ENCODE assay signal across 11 cellular contexts in the genomic region with DNA sequence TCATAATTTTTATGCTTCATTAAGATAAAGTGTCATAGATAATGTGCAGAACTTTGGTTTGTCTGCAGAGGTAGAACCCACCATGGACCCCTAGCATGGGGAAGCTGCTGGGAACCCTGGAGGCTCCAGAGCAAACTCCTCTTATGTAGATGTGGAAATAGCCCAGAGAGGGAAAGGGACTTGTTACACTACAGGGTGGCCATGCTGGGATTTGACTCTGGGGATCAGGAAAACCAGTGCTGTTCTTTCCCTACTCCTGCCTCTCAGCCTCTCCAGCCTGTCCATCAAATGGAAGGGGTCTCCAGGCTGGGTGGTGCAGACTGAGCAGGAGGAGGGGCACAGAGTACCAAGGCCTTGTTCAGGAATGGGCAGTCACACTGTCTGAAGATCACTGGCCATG. TPM values are rescaled to one million over a fixed set of nuclear protein-coding genes. Genes with fewer than 3 reads are reported as not detected.
DNase-seq lines count a peak whose midpoint lies in the region; ATAC-seq and TF ChIP-seq lines count a peak whose summit lies in the region.
"Had no signal": no experiment of that assay in that cellular context is flagged by ENCODE, and none has a peak within 500 bp of the region (broad histone marks: within the 10 kb centered on the region; RNA-seq: fewer than 3 reads in every experiment).

No MANE protein-coding gene starts in this region.

- no peak for DNase-seq in MCF 10A (ENCODE audit: unreplicated experiment)
- DNase-seq in breast epithelium (ENCODE audit: low spot score in 2 of 2) = no peak
- DNase-seq in coronary artery (ENCODE audit: low spot score) = peak; percentile 54
- DNase-seq in osteoblast (ENCODE audit: insufficient read length, low spot score, missing footprints) = peak; percentile 43
- DNase-seq in aorta = no peak
- no peak for DNase-seq in stomach
- DNase-seq in GM23338 (ENCODE audit: low spot score) = no peak
- no peak for DNase-seq in stimulated activated CD4-positive, alpha-beta T cell treated with anti-CD3 and anti-CD28 coated beads, Interleukin-12 subunit alpha, Interleukin-12 subunit beta, amount 100 ng/mL, for 4 hours
- DNase-seq: CD8-positive, alpha-beta memory T cell had no signal

- no peak for TF ChIP-seq POLR2A in breast epithelium (IDR thresholded peaks at IDR 0.05)
- TF ChIP-seq POLR2A in stomach (IDR thresholded peaks at IDR 0.05) = no peak

- H2AFZ ChIP-seq in osteoblast (ENCODE audit: low read length) = no peak overlapping the region
- H2AFZ ChIP-seq in GM23338 = no peak overlapping the region

- ATAC-seq in aorta (ENCODE audit: low FRiP score) (peak; percentile 15), GM23338 (no peak)

- H3K4me3 ChIP-seq in breast epithelium = no peak overlapping the region
- H3K4me3 ChIP-seq in coronary artery = no peak overlapping the region
- H3K4me3 ChIP-seq in osteoblast (ENCODE audit: insufficient read depth, low read length) = no peak overlapping the region
- H3K4me3 ChIP-seq in aorta (ENCODE audit: low read length in 2 of 2) = no peak overlapping the region
- no peak overlapping the region for H3K4me3 ChIP-seq in stomach
- no peak overlapping the region for H3K4me3 ChIP-seq in GM23338

- TF ChIP-seq CTCF in MCF 10A (IDR thresholded peaks at IDR 0.05; ENCODE audit: unreplicated experiment) = no peak
- TF ChIP-seq CTCF in breast epithelium (IDR thresholded peaks at IDR 0.05) = no peak
- TF ChIP-seq CTCF in coronary artery (IDR thresholded peaks at IDR 0.05) = no peak
- no peak for TF ChIP-seq CTCF in osteoblast (IDR thresholded peaks at IDR 0.05; ENCODE audit: extremely low read depth, low read depth, low read length)
- TF ChIP-seq CTCF in stomach (IDR thresholded peaks at IDR 0.05) = no peak
- TF ChIP-seq CTCF in GM23338 (conservative IDR thresholded peaks at IDR 0.05; ENCODE audit: low read depth in 2 of 2) = no peak

- H3K4me3 Mint-ChIP-seq in MCF 10A (ENCODE audit: unreplicated experiment) (no peak overlapping the region), GM23338 (no peak overlapping the region)
- H3K4me3 Mint-ChIP-seq: CD8-positive, alpha-beta memory T cell; IgD-negative memory B cell had no signal

- no peak for TF ChIP-seq EP300 in stomach (IDR thresholded peaks at IDR 0.05)

- H3K27ac ChIP-seq in breast epithelium (no peak overlapping the region), coronary artery (peak overlapping the region in 1 of 2 donors; percentile 13), osteoblast (ENCODE audit: low read depth, low read length) (no peak overlapping the region), aorta (ENCODE audit: low read depth in 1 of 2, low read length in 2 of 2) (no peak overlapping the region), stomach (no peak overlapping the region), GM23338 (ENCODE audit: low read depth) (no peak overlapping the region)
- H3K27ac ChIP-seq: 22Rv1 had no signal

- no peaks in the 10 kb centered on the region for H3K36me3 ChIP-seq in breast epithelium
- no peaks in the 10 kb centered on the region for H3K36me3 ChIP-seq in osteoblast (ENCODE audit: insufficient read depth, low read length)
- no peaks in the 10 kb centered on the region for H3K36me3 ChIP-seq in aorta (ENCODE audit: control insufficient read depth in 1 of 2, insufficient read depth in 2 of 2, low read length in 1 of 2)
- H3K36me3 ChIP-seq in stomach = no peaks in the 10 kb centered on the region
- H3K36me3 ChIP-seq in GM23338 (ENCODE audit: insufficient read depth) = no peaks in the 10 kb centered on the region

- no TSS peak for BruUV-seq in MCF 10A (replicated peaks; lab: Mats Ljungman, UMichigan)

- H3K9me3 Mint-ChIP-seq in MCF 10A (ENCODE audit: unreplicated experiment) (peaks cover 7% of the 10 kb centered on the region), GM23338 (peaks cover 5% of the 10 kb centered on the region)

- no peaks in the 10 kb centered on the region for H3K27me3 Mint-ChIP-seq in MCF 10A (ENCODE audit: insufficient read depth, unreplicated experiment)
- peaks cover 3% of the 10 kb centered on the region for H3K27me3 Mint-ChIP-seq in GM23338 (ENCODE audit: insufficient read depth, low read depth, poor library complexity)
- H3K27me3 Mint-ChIP-seq: IgD-negative memory B cell had no signal

- H3K27ac Mint-ChIP-seq in MCF 10A (ENCODE audit: low read depth, unreplicated experiment) (peak overlapping the region; percentile 70), GM23338 (no peak overlapping the region)
- H3K27ac Mint-ChIP-seq: CD8-positive, alpha-beta memory T cell; IgD-negative memory B cell had no signal

- H3K4me1 ChIP-seq in breast epithelium (no peaks in the 10 kb centered on the region), osteoblast (ENCODE audit: insufficient read depth, low read length) (no peaks in the 10 kb centered on the region), aorta (ENCODE audit: control insufficient read depth in 1 of 2, insufficient read depth in 2 of 2, low read length in 2 of 2) (no peaks in the 10 kb centered on the region), stomach (no peaks in the 10 kb centered on the region), GM23338 (ENCODE audit: insufficient read depth) (no peaks in the 10 kb centered on the region)

- CTCF ChIA-PET in MCF 10A (lab: Yijun Ruan, JAX) = no interaction called here

- H3K4me1 Mint-ChIP-seq in MCF 10A (ENCODE audit: insufficient read depth, unreplicated experiment) = peaks cover 15% of the 10 kb centered on the region
- no peaks in the 10 kb centered on the region for H3K4me1 Mint-ChIP-seq in GM23338
- H3K4me1 Mint-ChIP-seq: CD8-positive, alpha-beta memory T cell; IgD-negative memory B cell had no signal

- H3K27me3 ChIP-seq in breast epithelium (no peaks in the 10 kb centered on the region), osteoblast (ENCODE audit: insufficient read depth, low read length) (no peaks in the 10 kb centered on the region), aorta (ENCODE audit: control insufficient read depth in 1 of 2, insufficient read depth in 2 of 2, low read length in 1 of 2) (no peaks in the 10 kb centered on the region), stomach (peaks cover 0 to 14% (median 3%) of the 10 kb centered on the region in 3 donors), GM23338 (ENCODE audit: insufficient read depth) (no peaks in the 10 kb centered on the region)

- H3K9me2 ChIP-seq in GM23338 (ENCODE audit: insufficient read depth) = peaks cover 13% of the 10 kb centered on the region; the same call in 1 of the 2 replicates

- H3K36me3 Mint-ChIP-seq in MCF 10A (ENCODE audit: insufficient read depth, unreplicated experiment) (no peaks in the 10 kb centered on the region), GM23338 (ENCODE audit: low read depth) (no peaks in the 10 kb centered on the region)
- H3K36me3 Mint-ChIP-seq: CD8-positive, alpha-beta memory T cell; IgD-negative memory B cell had no signal

- no peak overlapping the region for H3K4me2 ChIP-seq in osteoblast (ENCODE audit: insufficient read depth, low read length)
- no peak overlapping the region for H3K4me2 ChIP-seq in GM23338

- H3K9me3 ChIP-seq in breast epithelium = peaks cover 0 to 5% of the 10 kb centered on the region in 2 donors
- H3K9me3 ChIP-seq in osteoblast (ENCODE audit: low read depth, low read length) = no peaks in the 10 kb centered on the region
- H3K9me3 ChIP-seq in aorta (ENCODE audit: control insufficient read depth, low read length) = peaks cover 1% of the 10 kb centered on the region
- H3K9me3 ChIP-seq in stomach = peaks cover 0 to 7% (median 0%) of the 10 kb centered on the region in 4 donors

- H3K79me2 ChIP-seq in osteoblast (ENCODE audit: insufficient read depth, low read length) (no peaks in the 10 kb centered on the region), GM23338 (replicated peaks; ENCODE audit: insufficient read depth) (no peaks in the 10 kb centered on the region)

- no peaks in the 10 kb centered on the region for H3F3A ChIP-seq in GM23338 (replicated peaks; ENCODE audit: low read depth)

- H4K20me1 ChIP-seq in osteoblast (ENCODE audit: insufficient read depth, low read length) (no peaks in the 10 kb centered on the region), GM23338 (replicated peaks; ENCODE audit: insufficient read depth) (no peaks in the 10 kb centered on the region)

- POLR2A ChIA-PET in MCF 10A (lab: Yijun Ruan, JAX) = interaction anchor here (0.8 kb wide), 1 partner anchor 10 kb away, joined by 3 read pairs; no protein-coding TSS in a partner anchor

- intact Hi-C loops in MCF 10A (cut with micrococcal nuclease) (loop anchor here (5.0 kb wide), 1 partner anchor 124 kb away; no protein-coding TSS in a partner anchor), breast epithelium (cut with DNase I; ENCODE audit: low total_unique reads) (loop anchor here (5.0 kb wide), 1 partner anchor 449 kb away; no protein-coding TSS in a partner anchor), aorta (cut with DNase I) (no loop called here), stomach (cut with DNase I; ENCODE audit: low total_unique reads) (no loop called here)

TF ChIP-seq in GM23338, 12 proteins besides CTCF, POLR2A, EP300 and RAD21 (continues in another document):
- TF ChIP-seq ZNF331 (CRISPR knock-in tag; IDR thresholded peaks at IDR 0.05; ENCODE audit: low read depth) = no peak
- no peak for TF ChIP-seq EZH2 (IDR thresholded peaks at IDR 0.05; ENCODE audit: low read depth, unreplicated experiment)

RNA-seq across cellular contexts. Expression of a gene that starts 54.2 kb away (rescaled TPM):
- total RNA-seq in MCF 10A (2022) (3.6 and 3.9 TPM in 2 replicates), breast epithelium (10 to 100 TPM in 1 of 3 donors, 1 to 10 TPM in 2; 5.4 to 17.9 (median 8.5) TPM), osteoblast (2.9 and 3.8 TPM in 2 replicates), aorta (10 to 100 TPM in 1 of 2 donors, 1 to 10 TPM in 1; 4.5 to 14.5 TPM), stomach (1 to 10 TPM in 1 of 5 donors, under 1 TPM in 1, not detected in 3; 0.55 to 6.5 TPM)
- polyA plus RNA-seq in aorta (1 to 10 TPM; 3.8 to 4.8 TPM), stomach (1 to 10 TPM in 2 of 3 donors, under 1 TPM in 1; 0.85 to 1.8 (median 1.1) TPM), GM23338 (2016; fragmentation: Nextera tagmentation; extraction: Ambion mirVana) (0.40 and 0.61 TPM in 2 replicates)
- total RNA-seq in GM23338 (2014; rRNA removed; shearing (Covaris generic)) = not detected in 2 replicates
- polyA plus RNA-seq: CD8-positive, alpha-beta memory T cell had no signal

Comparison
In these comparisons a context has a peak if more than half of its experiments do, and no peak if none do; other contexts are left out.
1. DNase-seq: peak in coronary artery (single experiment) and osteoblast (single experiment); none in MCF 10A (single experiment), breast epithelium (0 of 2), aorta (0 of 2), stomach (single experiment), GM23338 (single experiment) and stimulated activated CD4-positive, alpha-beta T cell treated with anti-CD3 and anti-CD28 coated beads, Interleukin-12 subunit alpha, Interleukin-12 subunit beta, amount 100 ng/mL, for 4 hours (single experiment).
2. intact Hi-C loops: an anchor here in MCF 10A (5.0 kb wide) and breast epithelium (5.0 kb wide); none called in aorta and stomach.